In the genomic region with DNA sequence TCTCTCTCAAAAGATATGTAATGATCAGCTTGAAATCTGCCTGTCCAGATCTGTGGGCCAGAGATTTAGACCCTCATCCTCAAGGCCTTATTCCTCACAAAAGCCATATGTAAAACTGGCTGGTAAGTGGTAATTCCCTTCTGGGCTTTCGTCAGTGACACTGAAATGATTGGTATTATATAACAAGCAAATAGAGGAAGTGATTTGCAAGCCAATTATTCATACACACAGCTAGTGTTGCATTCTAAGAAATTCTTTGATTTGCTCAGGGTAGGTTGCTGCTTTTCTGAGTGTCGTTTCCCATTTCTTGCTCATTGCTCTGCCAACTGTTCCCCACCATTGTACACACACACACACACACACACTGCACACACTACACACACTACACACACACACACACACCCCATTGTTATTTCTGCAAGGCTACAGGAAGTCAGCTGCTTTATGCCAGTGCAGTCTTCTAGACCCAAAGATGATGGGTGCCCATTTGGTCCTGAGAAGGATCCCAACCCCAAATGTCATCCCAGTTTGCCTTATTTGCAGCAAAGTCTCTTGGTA, we compare ENCODE assay signal across 18 cellular contexts.
"Had no signal": no experiment of that assay in that cellular context is flagged by ENCODE, and none has a peak within 500 bp of the region (broad histone marks: within the 10 kb centered on the region; RNA-seq: fewer than 3 reads in every experiment).

No MANE protein-coding gene starts in this region.

- H3K4me3 ChIP-seq: ascending aorta, breast epithelium, left ventricle myocardium inferior, psoas muscle, skin epidermis, tibial nerve had no signal

- H3K4me1 ChIP-seq: ascending aorta, breast epithelium, left ventricle myocardium inferior, psoas muscle, tibial nerve had no signal

- H3K9me3 ChIP-seq: ascending aorta, breast epithelium, left ventricle myocardium inferior, psoas muscle, tibial nerve had no signal

- H3K27me3 ChIP-seq: ascending aorta, breast epithelium, tibial nerve had no signal

- H3K36me3 ChIP-seq: ascending aorta, breast epithelium, left ventricle myocardium inferior, tibial nerve had no signal

- ATAC-seq: activated CD8-positive, alpha-beta T cell treated with anti-CD3 and anti-CD28 coated beads, Interleukin-2, amount 10 ng/mL, durations not matched to agents 7 days and 5 days; naive thymus-derived CD4-positive, alpha-beta T cell; psoas muscle; right cardiac atrium; stimulated activated naive CD8-positive, alpha-beta T cell treated with anti-CD3 and anti-CD28 coated beads, Interleukin-15, Interleukin-2, amounts not matched to agents 100 U/mL and 50 U/mL, for 24 hours had no signal

- DNase-seq: activated CD4-positive, alpha-beta T cell treated with anti-CD3 and anti-CD28 coated beads, Interleukin-2, amount 10 ng/mL, durations not matched to agents 7 days and 5 days; activated CD8-positive, alpha-beta T cell treated with anti-CD3 and anti-CD28 coated beads, Interleukin-2, amount 10 ng/mL, durations not matched to agents 7 days and 5 days; activated effector memory CD4-positive, alpha-beta T cell treated with Interleukin-2 at 50 U/mL for 16 hours; activated naive CD4-positive, alpha-beta T cell treated with anti-CD3 and anti-CD28 coated beads, Interleukin-2, amount 50 U/mL, for 16 hours; activated T-cell treated with anti-CD3 and anti-CD28 coated beads, Interleukin-2, amount 50 U/mL, for 48 hours; cerebellar nuclear complex; effector CD4-positive, alpha-beta T cell; head of caudate nucleus; left ventricle myocardium inferior; mammary epithelial cell; naive thymus-derived CD4-positive, alpha-beta T cell; psoas muscle; right cardiac atrium; stimulated activated naive CD8-positive, alpha-beta T cell treated with anti-CD3 and anti-CD28 coated beads, Interleukin-15, Interleukin-2, amounts not matched to agents 100 U/mL and 50 U/mL, for 24 hours had no signal

- H3K27ac ChIP-seq: ascending aorta, breast epithelium, left ventricle myocardium inferior, psoas muscle, skin epidermis, tibial nerve had no signal
